Comparison of ENCODE assay signal across 1 cellular context in genomic region chr13:33542309-33543088, GRCh38.
TF ChIP-seq lines count a peak whose summit lies in the region.

No MANE protein-coding gene starts in this region.

TF ChIP-seq in HepG2, 621 proteins besides CTCF, POLR2A, EP300 and RAD21 (continued from another document and continues in another):
- TF ChIP-seq ZNF407 (CRISPR knock-in tag; IDR thresholded peaks at IDR 0.05; ENCODE audit: not compliant biosample characterization) (peak; percentile 98), HES4 (CRISPR knock-in tag; IDR thresholded peaks at IDR 0.05; ENCODE audit: borderline replicate concordance) (peak; percentile 95; the same call in 1 of the 2 replicates), ZNF615 (CRISPR knock-in tag; IDR thresholded peaks at IDR 0.05; ENCODE audit: borderline replicate concordance) (peak; percentile 94), XBP1 (CRISPR knock-in tag; IDR thresholded peaks at IDR 0.05) (peak; percentile 80), CREB1 (IDR thresholded peaks at IDR 0.05) (peak; percentile 74), CREB1 (CRISPR knock-in tag; IDR thresholded peaks at IDR 0.05) (peak; percentile 85), ZNF609 (CRISPR knock-in tag; IDR thresholded peaks at IDR 0.05; ENCODE audit: borderline replicate concordance) (peak; percentile 83), NFIC (IDR thresholded peaks at IDR 0.05; ENCODE audit: low read length) (0 out of 2 replicates have a peak, but pooled peaks have one; percentile 46), CREBL2 (CRISPR knock-in tag; IDR thresholded peaks at IDR 0.05; ENCODE audit: borderline replicate concordance) (peak; percentile 80; the same call in 1 of the 2 replicates), ZNF296 (CRISPR knock-in tag; conservative IDR thresholded peaks at IDR 0.05) (0 out of 2 replicates have a peak, but pooled peaks have one; percentile 51), U2AF2 (IDR thresholded peaks at IDR 0.05; ENCODE audit: low read depth, low read length) (no peak), SMAD3 (CRISPR knock-in tag; IDR thresholded peaks at IDR 0.05) (peak; percentile 86; the same call in 1 of the 2 replicates), ZNF446 (CRISPR knock-in tag; IDR thresholded peaks at IDR 0.05) (0 out of 2 replicates have a peak, but pooled peaks have one; percentile 61), NCOA2 (CRISPR knock-in tag; IDR thresholded peaks at IDR 0.05) (peak; percentile 78), MTF1 (CRISPR knock-in tag; IDR thresholded peaks at IDR 0.05) (peak; percentile 97), ZFX (CRISPR knock-in tag; IDR thresholded peaks at IDR 0.05; ENCODE audit: low read depth) (peak; percentile 70; the same call in 1 of the 2 replicates), ZHX1 (CRISPR knock-in tag; IDR thresholded peaks at IDR 0.05; ENCODE audit: low read depth) (peak; percentile 97), ZBTB46 (CRISPR knock-in tag; IDR thresholded peaks at IDR 0.05; ENCODE audit: borderline replicate concordance) (no peak), PBX2 (CRISPR knock-in tag; IDR thresholded peaks at IDR 0.05) (no peak), MXD1 (CRISPR knock-in tag; IDR thresholded peaks at IDR 0.05) (peak; percentile 96), SNAPC2 (CRISPR knock-in tag; IDR thresholded peaks at IDR 0.05) (peak; percentile 91; the same call in 1 of the 2 replicates), TCF12 (IDR thresholded peaks at IDR 0.05) (no peak), TCF12 (CRISPR knock-in tag; IDR thresholded peaks at IDR 0.05) (peak; percentile 73; the same call in 1 of the 2 replicates), MED1 (CRISPR knock-in tag; IDR thresholded peaks at IDR 0.05) (peak; percentile 95), ZNF772 (CRISPR knock-in tag; IDR thresholded peaks at IDR 0.05) (peak; percentile 95), GATAD2A (CRISPR knock-in tag; IDR thresholded peaks at IDR 0.05) (peak; percentile 95), ZZZ3 (CRISPR knock-in tag; IDR thresholded peaks at IDR 0.05; ENCODE audit: borderline replicate concordance) (peak; percentile 68; the same call in 1 of the 2 replicates), REST (IDR thresholded peaks at IDR 0.05; ENCODE audit: borderline replicate concordance in 1 of 2, low read depth in 1 of 2, low read length in 2 of 2) (0 out of 4 replicates have a peak, but pooled peaks of 1 of the 2 experiments have one; percentile 43), MAFF (IDR thresholded peaks at IDR 0.05; ENCODE audit: low read depth, low read length) (0 out of 2 replicates have a peak, but pooled peaks have one; percentile 10), SCMH1 (CRISPR knock-in tag; IDR thresholded peaks at IDR 0.05; ENCODE audit: borderline replicate concordance) (no peak)
